ENCODE assay signal across 13 cellular contexts in genomic region chr10:24894728-24895127, GRCh38. TPM values are rescaled to one million over a fixed set of nuclear protein-coding genes. Genes with fewer than 3 reads are reported as not detected.
DNase-seq lines count a peak whose midpoint lies in the region; ATAC-seq and TF ChIP-seq lines count a peak whose summit lies in the region.
"Had no signal": no experiment of that assay in that cellular context is flagged by ENCODE, and none has a peak within 500 bp of the region (broad histone marks: within the 10 kb centered on the region; RNA-seq: fewer than 3 reads in every experiment).

No MANE protein-coding gene starts in this region.

- TF ChIP-seq CTCF in left ventricle myocardium inferior (IDR thresholded peaks at IDR 0.05; ENCODE audit: borderline replicate concordance) (no peak), endothelial cell (IDR thresholded peaks at IDR 0.05; ENCODE audit: unreplicated experiment) (no peak)

- ATAC-seq in activated naive CD4-positive, alpha-beta T cell treated with anti-CD3 and anti-CD28 coated beads, Interleukin-2, amount 50 U/mL, for 72 hours, result no peak
- peak; percentile 64 for ATAC-seq in stimulated activated memory B cell treated with anti-CD40 and anti-IgM and Interleukin-4, amounts not matched to agents 10 μg/mL and 1 μg/mL and 100 μg/mL, for 72 hours
- no peak for ATAC-seq in GM18520 (IDR thresholded peaks at IDR 0.05; ENCODE audit: unreplicated experiment)

- intact Hi-C loops in activated naive CD4-positive, alpha-beta T cell treated with anti-CD3 and anti-CD28 coated beads for 36 hours (cut with micrococcal nuclease), result loop anchor here (5.0 kb wide), 1 partner anchor 1457 kb away; the partner anchor contains the start of gene OTUD1
- intact Hi-C loops in left ventricle myocardium inferior (cut with micrococcal nuclease), result no loop called here

- H3K9me3 Mint-ChIP-seq in activated naive CD4-positive, alpha-beta T cell treated with anti-CD3 and anti-CD28 coated beads for 36 hours, result no peaks in the 10 kb centered on the region
- H3K9me3 Mint-ChIP-seq in activated naive CD4-positive, alpha-beta T cell treated with anti-CD3 and anti-CD28 coated beads, Interleukin-2, amount 50 U/mL, for 72 hours, result no peaks in the 10 kb centered on the region
- no peaks in the 10 kb centered on the region for H3K9me3 Mint-ChIP-seq in stimulated activated memory B cell treated with anti-CD40 and anti-IgM and Interleukin-4, amounts not matched to agents 10 μg/mL and 1 μg/mL and 100 μg/mL, for 72 hours
- H3K9me3 Mint-ChIP-seq in endothelial cell (ENCODE audit: unreplicated experiment), result no peaks in the 10 kb centered on the region

- DNase-seq in activated naive CD4-positive, alpha-beta T cell treated with anti-CD3 and anti-CD28 coated beads for 36 hours, result peak; percentile 36
- no peak for DNase-seq in activated naive CD4-positive, alpha-beta T cell treated with anti-CD3 and anti-CD28 coated beads, Interleukin-2, amount 50 U/mL, for 72 hours (ENCODE audit: low spot score in 2 of 2)
- DNase-seq in activated T-cell treated with anti-CD3 and anti-CD28 coated beads for 1 hour (ENCODE audit: low read depth), result peak; percentile 19
- DNase-seq in effector memory CD4-positive, alpha-beta T cell, result peak in 1 of 3 donors; percentile 26
- no peak for DNase-seq in left ventricle myocardium inferior
- DNase-seq in endothelial cell (ENCODE audit: low spot score), result no peak
- DNase-seq: anterior cingulate cortex, DMS79 treated with DMSO at 0.1 percent for 48 hours, glutamatergic neuron, left cardiac atrium had no signal

- no peak overlapping the region for H3K4me3 Mint-ChIP-seq in activated naive CD4-positive, alpha-beta T cell treated with anti-CD3 and anti-CD28 coated beads for 36 hours
- H3K4me3 Mint-ChIP-seq in stimulated activated memory B cell treated with anti-CD40 and anti-IgM and Interleukin-4, amounts not matched to agents 10 μg/mL and 1 μg/mL and 100 μg/mL, for 72 hours, result peak overlapping the region; percentile 63
- no peak overlapping the region for H3K4me3 Mint-ChIP-seq in endothelial cell (ENCODE audit: unreplicated experiment)

- peaks cover 32% of the 10 kb centered on the region for H3K4me1 Mint-ChIP-seq in activated naive CD4-positive, alpha-beta T cell treated with anti-CD3 and anti-CD28 coated beads for 36 hours (ENCODE audit: low read depth)
- peaks cover 32% of the 10 kb centered on the region for H3K4me1 Mint-ChIP-seq in stimulated activated memory B cell treated with anti-CD40 and anti-IgM and Interleukin-4, amounts not matched to agents 10 μg/mL and 1 μg/mL and 100 μg/mL, for 72 hours
- peaks cover 10% of the 10 kb centered on the region for H3K4me1 Mint-ChIP-seq in endothelial cell (ENCODE audit: unreplicated experiment)

- CTCF ChIA-PET in activated naive CD4-positive, alpha-beta T cell treated with anti-CD3 and anti-CD28 coated beads for 36 hours (lab: Charles Lee), result no interaction called here

- H3K27ac Mint-ChIP-seq in activated naive CD4-positive, alpha-beta T cell treated with anti-CD3 and anti-CD28 coated beads for 36 hours, result no peak overlapping the region
- peak overlapping the region in 1 of 2 donors; percentile 76 for H3K27ac Mint-ChIP-seq in activated naive CD4-positive, alpha-beta T cell treated with anti-CD3 and anti-CD28 coated beads, Interleukin-2, amount 50 U/mL, for 72 hours
- peak overlapping the region; percentile 95 for H3K27ac Mint-ChIP-seq in stimulated activated memory B cell treated with anti-CD40 and anti-IgM and Interleukin-4, amounts not matched to agents 10 μg/mL and 1 μg/mL and 100 μg/mL, for 72 hours
- no peak overlapping the region for H3K27ac Mint-ChIP-seq in endothelial cell (ENCODE audit: unreplicated experiment)

- no peaks in the 10 kb centered on the region for H3K27me3 ChIP-seq in effector memory CD4-positive, alpha-beta T cell (replicated peaks; ENCODE audit: control insufficient read depth, insufficient read depth, low read length, poor library complexity, severe bottlenecking)
- no peaks in the 10 kb centered on the region for H3K27me3 ChIP-seq in left ventricle myocardium inferior (ENCODE audit: low read depth)

- H3K36me3 Mint-ChIP-seq in activated naive CD4-positive, alpha-beta T cell treated with anti-CD3 and anti-CD28 coated beads for 36 hours (ENCODE audit: low read depth), result peaks cover 1% of the 10 kb centered on the region
- peaks cover 0 to 8% of the 10 kb centered on the region in 2 donors for H3K36me3 Mint-ChIP-seq in activated naive CD4-positive, alpha-beta T cell treated with anti-CD3 and anti-CD28 coated beads, Interleukin-2, amount 50 U/mL, for 72 hours
- H3K36me3 Mint-ChIP-seq in stimulated activated memory B cell treated with anti-CD40 and anti-IgM and Interleukin-4, amounts not matched to agents 10 μg/mL and 1 μg/mL and 100 μg/mL, for 72 hours, result no peaks in the 10 kb centered on the region
- H3K36me3 Mint-ChIP-seq in endothelial cell (ENCODE audit: low read depth, unreplicated experiment), result no peaks in the 10 kb centered on the region

- no peaks in the 10 kb centered on the region for H3K36me3 ChIP-seq in effector memory CD4-positive, alpha-beta T cell (ENCODE audit: control insufficient read depth, insufficient read depth, low read length)
- no peaks in the 10 kb centered on the region for H3K36me3 ChIP-seq in left ventricle myocardium inferior

- H3K9me3 ChIP-seq in effector memory CD4-positive, alpha-beta T cell (ENCODE audit: control insufficient read depth, low read length), result no peaks in the 10 kb centered on the region
- H3K9me3 ChIP-seq in left ventricle myocardium inferior (replicated peaks), result no peaks in the 10 kb centered on the region

- H3K27me3 Mint-ChIP-seq in activated naive CD4-positive, alpha-beta T cell treated with anti-CD3 and anti-CD28 coated beads for 36 hours (ENCODE audit: low read depth), result no peaks in the 10 kb centered on the region
- no peaks in the 10 kb centered on the region for H3K27me3 Mint-ChIP-seq in stimulated activated memory B cell treated with anti-CD40 and anti-IgM and Interleukin-4, amounts not matched to agents 10 μg/mL and 1 μg/mL and 100 μg/mL, for 72 hours
- no peaks in the 10 kb centered on the region for H3K27me3 Mint-ChIP-seq in endothelial cell (ENCODE audit: unreplicated experiment)

- peak overlapping the region; percentile 16 for H3K4me3 ChIP-seq in effector memory CD4-positive, alpha-beta T cell (ENCODE audit: insufficient read depth, low read depth, low read length, poor library complexity, severe bottlenecking)
- no peak overlapping the region for H3K4me3 ChIP-seq in left ventricle myocardium inferior
- H3K4me3 ChIP-seq: GM23248 had no signal

- peaks cover 23% of the 10 kb centered on the region for H3K4me1 ChIP-seq in effector memory CD4-positive, alpha-beta T cell (ENCODE audit: control insufficient read depth, insufficient read depth, low read length, poor library complexity, severe bottlenecking)
- H3K4me1 ChIP-seq in left ventricle myocardium inferior, result peaks cover 7% of the 10 kb centered on the region

- peak overlapping the region; percentile 21 for H3K27ac ChIP-seq in effector memory CD4-positive, alpha-beta T cell (ENCODE audit: insufficient read depth, low read length, poor library complexity, severe bottlenecking)
- no peak overlapping the region for H3K27ac ChIP-seq in left ventricle myocardium inferior (replicated peaks)
- H3K27ac ChIP-seq: GM23248 had no signal

RNA-seq across cellular contexts. Expression of gene PRTFDC1, which starts 57.7 kb away (rescaled TPM):
- total RNA-seq in activated naive CD4-positive, alpha-beta T cell treated with anti-CD3 and anti-CD28 coated beads for 36 hours, result 1 to 10 TPM in 1 of 2 experiments, under 1 TPM in 1; 0.99 to 1.1 TPM
- total RNA-seq in activated naive CD4-positive, alpha-beta T cell treated with anti-CD3 and anti-CD28 coated beads, Interleukin-2, amount 50 U/mL, for 72 hours, result 1 to 10 TPM in 1 of 2 donors, under 1 TPM in 1; 0.70 to 1.1 TPM
- 1.5 TPM for total RNA-seq in left ventricle myocardium inferior
- 17.5 TPM for total RNA-seq in endothelial cell (ENCODE audit: unreplicated experiment)

Comparison
In these comparisons a context has a peak if more than half of its experiments do, and no peak if none do; other contexts are left out.
1. DNase-seq: peak in activated naive CD4-positive, alpha-beta T cell treated with anti-CD3 and anti-CD28 coated beads for 36 hours (single experiment) and activated T-cell treated with anti-CD3 and anti-CD28 coated beads for 1 hour (single experiment); none in activated naive CD4-positive, alpha-beta T cell treated with anti-CD3 and anti-CD28 coated beads, Interleukin-2, amount 50 U/mL, for 72 hours (0 of 2), left ventricle myocardium inferior (single experiment) and endothelial cell (single experiment).